Comparison of ENCODE assay signal across 1 cellular context in genomic region chr19:40762754-40763153, GRCh38.
TF ChIP-seq lines count a peak whose summit lies in the region.

No MANE protein-coding gene starts in this region.

TF ChIP-seq in K562, 482 proteins besides CTCF, POLR2A, EP300 and RAD21:
- TF ChIP-seq SIN3B (IDR thresholded peaks at IDR 0.05; ENCODE audit: low read depth) (no peak), POLR2G (IDR thresholded peaks at IDR 0.05; ENCODE audit: low read depth, low read length) (peak; percentile 59), ZNF77 (CRISPR knock-in tag; IDR thresholded peaks at IDR 0.05) (no peak), RBFOX2 (IDR thresholded peaks at IDR 0.05; ENCODE audit: low read depth, low read length) (peak; percentile 53), ARID1B (IDR thresholded peaks at IDR 0.05) (no peak)
